1 cellular context compared by ENCODE assay signal in the genomic region with DNA sequence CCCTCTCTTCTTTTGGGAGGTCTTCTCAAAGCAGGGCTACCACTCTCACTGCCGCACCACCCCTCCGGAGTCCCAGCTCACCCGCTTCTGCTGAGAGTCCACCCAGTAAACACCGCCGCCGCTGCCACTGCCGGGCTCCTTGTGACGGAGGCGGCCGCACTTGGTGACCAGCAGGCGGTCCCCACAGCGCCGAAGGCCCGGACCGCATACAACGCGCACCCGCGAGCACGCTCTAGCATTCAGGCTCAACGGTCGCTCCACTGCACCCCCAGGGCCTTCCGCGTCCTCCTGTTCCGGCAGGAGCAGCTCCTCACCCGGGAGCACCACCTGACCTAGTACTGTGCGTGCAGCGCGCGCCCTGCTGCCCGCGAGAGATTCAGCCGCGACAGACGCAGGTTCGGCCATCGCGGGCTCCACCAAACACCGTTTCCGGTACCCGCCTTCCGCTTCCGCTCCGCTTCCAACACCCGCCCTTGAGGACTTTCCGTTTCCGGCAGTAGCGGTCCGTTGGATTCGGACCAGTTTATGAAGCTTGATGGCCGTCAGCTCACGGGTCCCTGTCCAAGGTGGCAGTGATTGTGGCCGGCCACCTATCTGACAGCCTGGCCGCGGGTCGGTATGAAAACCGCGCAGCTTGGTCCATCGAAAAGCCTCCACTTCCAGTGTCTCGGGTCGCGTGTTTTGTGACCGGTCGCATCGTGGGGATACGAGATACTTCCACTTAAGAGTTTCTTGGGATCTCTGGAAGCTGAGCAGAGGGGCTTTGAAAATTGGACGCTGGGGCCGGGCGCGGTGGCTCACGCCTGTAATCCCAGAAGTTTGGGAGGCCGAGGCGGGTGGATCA.
TF ChIP-seq lines count a peak whose summit lies in the region.

Gene EXOSC3 (minus strand): TSS at position 425 of the 844 bp plus-strand sequence. CDS start 20 bp downstream, at position 405.

TF ChIP-seq in K562, 482 proteins besides CTCF, POLR2A, EP300 and RAD21 (continued from another document and continues in another):
- TF ChIP-seq ARID4B (CRISPR knock-in tag; IDR thresholded peaks at IDR 0.05) (peak; percentile 96), SP1 (CRISPR knock-in tag; IDR thresholded peaks at IDR 0.05) (peak; percentile 61; the same call in 1 of the 2 replicates), NFIX (CRISPR knock-in tag; IDR thresholded peaks at IDR 0.05; ENCODE audit: low read depth) (no peak), HDAC1 (IDR thresholded peaks at IDR 0.05) (peak in 1 of 2 experiments; percentile 95; a peak in 2 of 4 replicates), HNRNPUL1 (IDR thresholded peaks at IDR 0.05; ENCODE audit: low read length) (no peak), NFIC (IDR thresholded peaks at IDR 0.05) (peak; percentile 78), TEAD4 (IDR thresholded peaks at IDR 0.05; ENCODE audit: low read length) (peak; percentile 16; the same call in 1 of the 2 replicates), TEAD4 (CRISPR knock-in tag; IDR thresholded peaks at IDR 0.05; ENCODE audit: borderline replicate concordance) (no peak; the same call in 1 of the 2 replicates), ZNF24 (IDR thresholded peaks at IDR 0.05) (peak; percentile 52; the same call in 1 of the 2 replicates), NRF1 (conservative IDR thresholded peaks at IDR 0.05 in 1 of 2, IDR thresholded peaks at IDR 0.05 in 1 of 2) (peak; percentile 70 to 77), ZNF589 (CRISPR knock-in tag; IDR thresholded peaks at IDR 0.05; ENCODE audit: low read depth) (0 out of 2 replicates have a peak, but pooled peaks have one; percentile 40), ZBTB33 (CRISPR knock-in tag; IDR thresholded peaks at IDR 0.05) (no peak), MYC (IDR thresholded peaks at IDR 0.05; ENCODE audit: low read depth, low read length) (peak; percentile 89), MYC (CRISPR knock-in tag; IDR thresholded peaks at IDR 0.05; ENCODE audit: borderline replicate concordance, low read depth) (peak; percentile 66; the same call in 1 of the 2 replicates), XRCC5 (IDR thresholded peaks at IDR 0.05; ENCODE audit: low read depth, low read length) (peak; percentile 18; the same call in 1 of the 2 replicates), ZBTB17 (CRISPR knock-in tag; IDR thresholded peaks at IDR 0.05) (peak; percentile 61; the same call in 1 of the 2 replicates), NR1H2 (CRISPR knock-in tag; IDR thresholded peaks at IDR 0.05) (0 out of 2 replicates have a peak, but pooled peaks have one; percentile 85), NEUROD1 (IDR thresholded peaks at IDR 0.05; ENCODE audit: borderline replicate concordance, low read depth, low read length, partially characterized antibody) (peak; percentile 32), E2F6 (IDR thresholded peaks at IDR 0.05; ENCODE audit: borderline replicate concordance in 1 of 2, extremely low read depth in 1 of 2, insufficient read depth in 1 of 2, insufficient read length in 1 of 2, low read depth in 1 of 2, low read length in 1 of 2, poor library complexity in 1 of 2, severe bottlenecking in 1 of 2) (peak; percentile 76 to 86), CHD2 (IDR thresholded peaks at IDR 0.05; ENCODE audit: low read depth, low read length) (peak; percentile 76), ZNF175 (CRISPR knock-in tag; IDR thresholded peaks at IDR 0.05; ENCODE audit: low read depth) (0 out of 2 replicates have a peak, but pooled peaks have one; percentile 58), CBFB (CRISPR knock-in tag; IDR thresholded peaks at IDR 0.05) (peak; percentile 72), ETS2 (tag; IDR thresholded peaks at IDR 0.05; ENCODE audit: borderline replicate concordance, poor library complexity, severe bottlenecking) (no peak), BCL6 (CRISPR knock-in tag; IDR thresholded peaks at IDR 0.05) (no peak), U2AF2 (optimal IDR thresholded peaks at IDR 0.05; ENCODE audit: low read depth, low read length) (no peak), HNRNPLL (IDR thresholded peaks at IDR 0.05; ENCODE audit: low read depth, low read length, poor library complexity, severe bottlenecking) (peak; percentile 68), HDAC8 (tag; IDR thresholded peaks at IDR 0.05) (peak; percentile 76; the same call in 1 of the 2 replicates), ESRRB (CRISPR knock-in tag; IDR thresholded peaks at IDR 0.05; ENCODE audit: borderline replicate concordance) (no peak), CREB5 (CRISPR knock-in tag; IDR thresholded peaks at IDR 0.05) (no peak), SIN3A (IDR thresholded peaks at IDR 0.05; ENCODE audit: borderline replicate concordance in 2 of 2, control insufficient read depth in 1 of 2, low read depth in 2 of 2, low read length in 2 of 2) (peak; percentile 83 to 92; a peak in 3 of 4 replicates), PCBP1 (IDR thresholded peaks at IDR 0.05; ENCODE audit: low read depth, low read length, poor library complexity, severe bottlenecking) (peak; percentile 95), XRCC4 (IDR thresholded peaks at IDR 0.05; ENCODE audit: extremely low read depth, insufficient read depth, insufficient read length) (no peak), ETV5 (CRISPR knock-in tag; IDR thresholded peaks at IDR 0.05; ENCODE audit: low read depth) (peak; percentile 95)
- TF ChIP-seq, protein P1, sequence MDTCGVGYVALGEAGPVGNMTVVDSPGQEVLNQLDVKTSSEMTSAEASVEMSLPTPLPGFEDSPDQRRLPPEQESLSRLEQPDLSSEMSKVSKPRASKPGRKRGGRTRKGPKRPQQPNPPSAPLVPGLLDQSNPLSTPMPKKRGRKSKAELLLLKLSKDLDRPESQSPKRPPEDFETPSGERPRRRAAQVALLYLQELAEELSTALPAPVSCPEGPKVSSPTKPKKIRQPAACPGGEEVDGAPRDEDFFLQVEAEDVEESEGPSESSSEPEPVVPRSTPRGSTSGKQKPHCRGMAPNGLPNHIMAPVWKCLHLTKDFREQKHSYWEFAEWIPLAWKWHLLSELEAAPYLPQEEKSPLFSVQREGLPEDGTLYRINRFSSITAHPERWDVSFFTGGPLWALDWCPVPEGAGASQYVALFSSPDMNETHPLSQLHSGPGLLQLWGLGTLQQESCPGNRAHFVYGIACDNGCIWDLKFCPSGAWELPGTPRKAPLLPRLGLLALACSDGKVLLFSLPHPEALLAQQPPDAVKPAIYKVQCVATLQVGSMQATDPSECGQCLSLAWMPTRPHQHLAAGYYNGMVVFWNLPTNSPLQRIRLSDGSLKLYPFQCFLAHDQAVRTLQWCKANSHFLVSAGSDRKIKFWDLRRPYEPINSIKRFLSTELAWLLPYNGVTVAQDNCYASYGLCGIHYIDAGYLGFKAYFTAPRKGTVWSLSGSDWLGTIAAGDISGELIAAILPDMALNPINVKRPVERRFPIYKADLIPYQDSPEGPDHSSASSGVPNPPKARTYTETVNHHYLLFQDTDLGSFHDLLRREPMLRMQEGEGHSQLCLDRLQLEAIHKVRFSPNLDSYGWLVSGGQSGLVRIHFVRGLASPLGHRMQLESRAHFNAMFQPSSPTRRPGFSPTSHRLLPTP (IDR thresholded peaks at IDR 0.05; ENCODE audit: borderline replicate concordance, extremely low read depth, insufficient read length): no peak
- TF ChIP-seq, protein P2, sequence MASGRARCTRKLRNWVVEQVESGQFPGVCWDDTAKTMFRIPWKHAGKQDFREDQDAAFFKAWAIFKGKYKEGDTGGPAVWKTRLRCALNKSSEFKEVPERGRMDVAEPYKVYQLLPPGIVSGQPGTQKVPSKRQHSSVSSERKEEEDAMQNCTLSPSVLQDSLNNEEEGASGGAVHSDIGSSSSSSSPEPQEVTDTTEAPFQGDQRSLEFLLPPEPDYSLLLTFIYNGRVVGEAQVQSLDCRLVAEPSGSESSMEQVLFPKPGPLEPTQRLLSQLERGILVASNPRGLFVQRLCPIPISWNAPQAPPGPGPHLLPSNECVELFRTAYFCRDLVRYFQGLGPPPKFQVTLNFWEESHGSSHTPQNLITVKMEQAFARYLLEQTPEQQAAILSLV (tag; IDR thresholded peaks at IDR 0.05): no peak
- TF ChIP-seq, protein P3, sequence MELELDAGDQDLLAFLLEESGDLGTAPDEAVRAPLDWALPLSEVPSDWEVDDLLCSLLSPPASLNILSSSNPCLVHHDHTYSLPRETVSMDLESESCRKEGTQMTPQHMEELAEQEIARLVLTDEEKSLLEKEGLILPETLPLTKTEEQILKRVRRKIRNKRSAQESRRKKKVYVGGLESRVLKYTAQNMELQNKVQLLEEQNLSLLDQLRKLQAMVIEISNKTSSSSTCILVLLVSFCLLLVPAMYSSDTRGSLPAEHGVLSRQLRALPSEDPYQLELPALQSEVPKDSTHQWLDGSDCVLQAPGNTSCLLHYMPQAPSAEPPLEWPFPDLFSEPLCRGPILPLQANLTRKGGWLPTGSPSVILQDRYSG (tag; conservative IDR thresholded peaks at IDR 0.05; ENCODE audit: low read depth): 0 out of 2 replicates have a peak, but pooled peaks have one; percentile 34
- TF ChIP-seq, protein P4, sequence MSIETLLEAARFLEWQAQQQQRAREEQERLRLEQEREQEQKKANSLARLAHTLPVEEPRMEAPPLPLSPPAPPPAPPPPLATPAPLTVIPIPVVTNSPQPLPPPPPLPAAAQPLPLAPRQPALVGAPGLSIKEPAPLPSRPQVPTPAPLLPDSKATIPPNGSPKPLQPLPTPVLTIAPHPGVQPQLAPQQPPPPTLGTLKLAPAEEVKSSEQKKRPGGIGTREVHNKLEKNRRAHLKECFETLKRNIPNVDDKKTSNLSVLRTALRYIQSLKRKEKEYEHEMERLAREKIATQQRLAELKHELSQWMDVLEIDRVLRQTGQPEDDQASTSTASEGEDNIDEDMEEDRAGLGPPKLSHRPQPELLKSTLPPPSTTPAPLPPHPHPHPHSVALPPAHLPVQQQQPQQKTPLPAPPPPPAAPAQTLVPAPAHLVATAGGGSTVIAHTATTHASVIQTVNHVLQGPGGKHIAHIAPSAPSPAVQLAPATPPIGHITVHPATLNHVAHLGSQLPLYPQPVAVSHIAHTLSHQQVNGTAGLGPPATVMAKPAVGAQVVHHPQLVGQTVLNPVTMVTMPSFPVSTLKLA (conservative IDR thresholded peaks at IDR 0.05): peak; percentile 86 to 94
- TF ChIP-seq, protein P5, sequence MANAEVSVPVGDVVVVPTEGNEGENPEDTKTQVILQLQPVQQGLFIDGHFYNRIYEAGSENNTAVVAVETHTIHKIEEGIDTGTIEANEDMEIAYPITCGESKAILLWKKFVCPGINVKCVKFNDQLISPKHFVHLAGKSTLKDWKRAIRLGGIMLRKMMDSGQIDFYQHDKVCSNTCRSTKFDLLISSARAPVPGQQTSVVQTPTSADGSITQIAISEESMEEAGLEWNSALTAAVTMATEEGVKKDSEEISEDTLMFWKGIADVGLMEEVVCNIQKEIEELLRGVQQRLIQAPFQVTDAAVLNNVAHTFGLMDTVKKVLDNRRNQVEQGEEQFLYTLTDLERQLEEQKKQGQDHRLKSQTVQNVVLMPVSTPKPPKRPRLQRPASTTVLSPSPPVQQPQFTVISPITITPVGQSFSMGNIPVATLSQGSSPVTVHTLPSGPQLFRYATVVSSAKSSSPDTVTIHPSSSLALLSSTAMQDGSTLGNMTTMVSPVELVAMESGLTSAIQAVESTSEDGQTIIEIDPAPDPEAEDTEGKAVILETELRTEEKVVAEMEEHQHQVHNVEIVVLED (CRISPR knock-in tag; IDR thresholded peaks at IDR 0.05): peak; percentile 10; the same call in 1 of the 2 replicates
